20 cellular contexts compared by ENCODE assay signal in the genomic region with DNA sequence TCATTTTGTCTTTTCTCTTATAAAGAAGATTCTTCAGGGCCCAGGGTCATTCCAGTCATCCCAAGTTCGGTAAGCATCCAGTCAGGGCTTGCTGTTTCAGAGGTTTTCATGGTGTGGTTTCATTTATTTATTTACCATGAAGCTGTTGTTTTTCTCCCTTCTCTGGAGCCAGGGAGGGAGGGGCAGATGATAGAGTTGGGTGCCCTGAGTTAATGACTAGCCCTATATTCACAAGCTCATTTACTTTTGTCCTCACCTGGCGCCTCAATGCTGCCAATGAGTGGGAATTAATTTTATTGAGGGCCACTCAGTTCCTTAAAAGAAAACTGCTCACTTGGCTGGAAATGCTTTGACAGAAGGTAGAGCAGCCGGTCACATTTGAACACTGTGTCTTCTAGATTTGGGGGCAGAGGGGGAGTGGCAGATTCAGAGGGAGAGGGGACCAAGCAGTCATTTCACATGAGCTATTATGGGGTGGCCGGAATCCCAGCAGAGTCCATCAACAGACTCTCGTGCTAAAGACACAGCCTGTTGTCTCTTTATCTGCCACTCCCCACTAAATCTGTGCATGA.
"Had no signal": no experiment of that assay in that cellular context is flagged by ENCODE, and none has a peak within 500 bp of the region (broad histone marks: within the 10 kb centered on the region; RNA-seq: fewer than 3 reads in every experiment).

No MANE protein-coding gene starts in this region.

- H3K27me3 ChIP-seq: right lobe of liver, transverse colon had no signal

- H3K4me3 ChIP-seq: coronary artery, dorsolateral prefrontal cortex, right lobe of liver, transverse colon had no signal

- H3K36me3 Mint-ChIP-seq: activated naive CD8-positive, alpha-beta T cell had no signal

- DNase-seq: activated CD4-positive, alpha-beta T cell treated with anti-CD3 and anti-CD28 coated beads for 48 hours; activated CD4-positive, alpha-beta T cell treated with anti-CD3 and anti-CD28 coated beads, Interleukin-2, amount 50 U/mL, for 48 hours; activated CD8-positive, alpha-beta memory T cell treated with anti-CD3 and anti-CD28 coated beads for 24 hours; activated effector memory CD4-positive, alpha-beta T cell treated with Interleukin-2 at 50 U/mL for 16 hours; activated naive CD4-positive, alpha-beta T cell treated with Interleukin-2 at 50 U/mL for 16 hours; anterior cingulate cortex; effector memory CD4-positive, alpha-beta T cell; islet precursor cell; left ventricle myocardium superior; nucleus accumbens; right lobe of liver; stimulated activated CD4-positive, alpha-beta T cell treated with anti-CD3 and anti-CD28 coated beads, Interleukin-2, amount 100 ng/mL, for 48 hours; stimulated activated naive CD4-positive, alpha-beta T cell treated with Interleukin-2 at 50 U/mL for 16 hours; transverse colon had no signal

- H3K9me3 ChIP-seq: right lobe of liver, transverse colon had no signal

- H3K36me3 ChIP-seq: right lobe of liver, transverse colon had no signal

- H3K27ac ChIP-seq: coronary artery, dorsolateral prefrontal cortex, parathyroid adenoma, right lobe of liver, transverse colon had no signal

- ATAC-seq: activated CD4-positive, CD25-positive, alpha-beta regulatory T cell treated with anti-CD3 and anti-CD28 coated beads, Interleukin-2, amount 50 U/mL, for 24 hours; left ventricle myocardium superior; right lobe of liver had no signal

- H3K4me1 ChIP-seq: parathyroid adenoma, transverse colon had no signal

- H3K27ac Mint-ChIP-seq: activated naive CD8-positive, alpha-beta T cell; nephron had no signal

- H3K4me3 Mint-ChIP-seq: activated naive CD8-positive, alpha-beta T cell; nephron had no signal

- H3K9me3 Mint-ChIP-seq: nephron had no signal
